20 cellular contexts compared by ENCODE assay signal in genomic region chr9:69463497-69464068, GRCh38.
DNase-seq lines count a peak whose midpoint lies in the region; ATAC-seq, FAIRE-seq and TF ChIP-seq lines count a peak whose summit lies in the region.
"Had no signal": no experiment of that assay in that cellular context is flagged by ENCODE, and none has a peak within 500 bp of the region (broad histone marks: within the 10 kb centered on the region; RNA-seq: fewer than 3 reads in every experiment).

No MANE protein-coding gene starts in this region.

- no peaks in the 10 kb centered on the region for H3K27me3 ChIP-seq in BLaER1 treated with 17β-estradiol and CSF1 and Interleukin-3, amounts not matched to agents 10 nM and 100 nM
- no peaks in the 10 kb centered on the region for H3K27me3 ChIP-seq in endothelial cell of umbilical vein (ENCODE audit: control insufficient read depth in 2 of 2, insufficient read depth in 2 of 2, low read length in 2 of 2)
- H3K27me3 ChIP-seq: SJCRH30 had no signal

- CTCF ChIA-PET in endothelial cell of umbilical vein (lab: Charles Lee), result interaction anchor here (0.8 to 1.3 kb wide), 2 partner anchors 10 to 42 kb away, joined by 3 to 4 read pairs; no protein-coding TSS in a partner anchor

- H3K27ac ChIP-seq in BLaER1 treated with 17β-estradiol and CSF1 and Interleukin-3, amounts not matched to agents 10 nM and 100 nM, result peak overlapping the region in 4 of 11 experiments; percentile 11 to 74 (median 26); a peak in 5 of 22 replicates
- no peak overlapping the region for H3K27ac ChIP-seq in endothelial cell of umbilical vein (ENCODE audit: insufficient read depth, low read depth, low read length)
- H3K27ac ChIP-seq: PC-9, SJCRH30 had no signal

- H3K36me3 Mint-ChIP-seq in nephron progenitor cell (ENCODE audit: low read depth), result no peaks in the 10 kb centered on the region

- H3K4me1 Mint-ChIP-seq in nephron progenitor cell, result peaks cover 26% of the 10 kb centered on the region

- no peaks in the 10 kb centered on the region for H3K9me3 Mint-ChIP-seq in nephron progenitor cell
- H3K9me3 Mint-ChIP-seq: T-helper 1 cell treated with Interleukin-12 subunit alpha and Interleukin-12 subunit beta and Interleukin-4 antibody, amounts not matched to agents 30 μg/mL and 1 μg/mL, for 36 hours had no signal

- peaks cover 0 to 100% (median 65%) of the 10 kb centered on the region in 11 experiments; a peak in 16 of 22 replicates for H3K36me3 ChIP-seq in BLaER1 treated with 17β-estradiol and CSF1 and Interleukin-3, amounts not matched to agents 10 nM and 100 nM
- H3K36me3 ChIP-seq in endothelial cell of umbilical vein (ENCODE audit: control insufficient read depth in 2 of 2, extremely low read depth in 1 of 2, insufficient read depth in 2 of 2, low read length in 2 of 2), result no peaks in the 10 kb centered on the region
- H3K36me3 ChIP-seq: SJCRH30 had no signal

- no TSS peak for BruUV-seq in endothelial cell of umbilical vein (replicated peaks; lab: Mats Ljungman, UMichigan)

- ATAC-seq in HG03196 (IDR thresholded peaks at IDR 0.05; ENCODE audit: unreplicated experiment), result no peak

- no peak overlapping the region for H3K4me3 ChIP-seq in BLaER1 treated with 17β-estradiol and CSF1 and Interleukin-3, amounts not matched to agents 10 nM and 100 nM
- H3K4me3 ChIP-seq in endothelial cell of umbilical vein (replicated peaks in 1 of 3; ENCODE audit: insufficient read depth in 1 of 3, low read depth in 1 of 3, low read length in 3 of 3), result no peak overlapping the region
- H3K4me3 ChIP-seq: PC-9, SJCRH30 had no signal

- H3K9me1 ChIP-seq in endothelial cell of umbilical vein (replicated peaks; ENCODE audit: control insufficient read depth, extremely low read depth, insufficient read depth, low read length), result no peaks in the 10 kb centered on the region

- peaks cover 4 to 60% (median 52%) of the 10 kb centered on the region in 10 experiments; a peak in 19 of 20 replicates for H3K4me1 ChIP-seq in BLaER1 treated with 17β-estradiol and CSF1 and Interleukin-3, amounts not matched to agents 10 nM and 100 nM
- no peaks in the 10 kb centered on the region for H3K4me1 ChIP-seq in endothelial cell of umbilical vein (ENCODE audit: control insufficient read depth, extremely low read depth, insufficient read depth, low read length)

- no peaks in the 10 kb centered on the region for H3K79me2 ChIP-seq in endothelial cell of umbilical vein (ENCODE audit: control insufficient read depth, insufficient read depth, low read length)

- intact Hi-C loops in endothelial cell of umbilical vein (cut with micrococcal nuclease), result no loop called here

- peaks cover 0 to 5% (median 0%) of the 10 kb centered on the region in 11 experiments; a peak in 1 of 22 replicates for H3K9me3 ChIP-seq in BLaER1 treated with 17β-estradiol and CSF1 and Interleukin-3, amounts not matched to agents 10 nM and 100 nM (replicated peaks in 1 of 11)
- H3K9me3 ChIP-seq in endothelial cell of umbilical vein (replicated peaks; ENCODE audit: control insufficient read depth, insufficient read depth, low read length), result no peaks in the 10 kb centered on the region
- H3K9me3 ChIP-seq: SJCRH30 had no signal

- H3K9ac ChIP-seq in BLaER1 treated with 17β-estradiol and CSF1 and Interleukin-3, amounts not matched to agents 10 nM and 100 nM, result no peak overlapping the region
- H3K9ac ChIP-seq in endothelial cell of umbilical vein (replicated peaks; ENCODE audit: extremely low read depth, insufficient read depth, low read length), result no peak overlapping the region

- no peak for FAIRE-seq in endothelial cell of umbilical vein (lab: Jason Lieb, UNC)

- dilution Hi-C loops in endothelial cell of umbilical vein (cut with MboI; ENCODE audit: extremely low pct_ligation_motif_present, low sequenced_read_pairs), result no loop called here

- DNase-seq in NCI-H146 (lab: John Stamatoyannopoulos, UW), result peak; percentile 56
- DNase-seq in endothelial cell of umbilical vein (ENCODE audit: low read depth, low spot score), result peak; percentile 4
- DNase-seq in nephron progenitor cell, result no peak
- no peak for DNase-seq in NCI-H2081 treated with DMSO at 0.1 percent for 48 hours (lab: John Stamatoyannopoulos, UW)
- DNase-seq in activated CD4-positive, CD25-positive, alpha-beta regulatory T cell treated with anti-CD3 and anti-CD28 coated beads, Interleukin-2, amount 50 U/mL, for 72 hours, result no peak
- DNase-seq in cerebellum (ENCODE audit: low spot score), result no peak
- DNase-seq: COR-L47, GDM1, HCEC 1CT, KG1, NCI-H1417 treated with DMSO at 0.1 percent for 48 hours, NCI-H2029, NCI-H2171, NCI-H446, NCI-H526 treated with DMSO at 0.1 percent for 48 hours, PC-9, SJCRH30 had no signal

- no peak overlapping the region for H3K4me3 Mint-ChIP-seq in nephron progenitor cell
- H3K4me3 Mint-ChIP-seq: T-helper 1 cell treated with Interleukin-12 subunit alpha and Interleukin-12 subunit beta and Interleukin-4 antibody, amounts not matched to agents 30 μg/mL and 1 μg/mL, for 36 hours had no signal

- TF ChIP-seq CTCF in endothelial cell of umbilical vein (IDR thresholded peaks at IDR 0.05; ENCODE audit: extremely low read depth in 1 of 2, insufficient read depth in 1 of 2, low read depth in 1 of 2, low read length in 2 of 2) (no peak), nephron progenitor cell (IDR thresholded peaks at IDR 0.05) (no peak)

- peaks cover 11% of the 10 kb centered on the region for H3K27me3 Mint-ChIP-seq in nephron progenitor cell (ENCODE audit: low read depth, poor library complexity)

- peak overlapping the region; percentile 49 for H3K27ac Mint-ChIP-seq in nephron progenitor cell
- H3K27ac Mint-ChIP-seq: T-helper 1 cell treated with Interleukin-12 subunit alpha and Interleukin-12 subunit beta and Interleukin-4 antibody, amounts not matched to agents 30 μg/mL and 1 μg/mL, for 36 hours had no signal

- POLR2A ChIA-PET in endothelial cell of umbilical vein (lab: Charles Lee), result no interaction called here

- peak overlapping the region in 9 of 11 experiments; percentile 1 to 69 (median 35); a peak in 12 of 22 replicates for H3K4me2 ChIP-seq in BLaER1 treated with 17β-estradiol and CSF1 and Interleukin-3, amounts not matched to agents 10 nM and 100 nM
- no peak overlapping the region for H3K4me2 ChIP-seq in endothelial cell of umbilical vein (ENCODE audit: insufficient read depth, low read length)
- H3K4me2 ChIP-seq: PC-9 had no signal

- no peak overlapping the region for H2AFZ ChIP-seq in endothelial cell of umbilical vein (ENCODE audit: low read depth, low read length)
- H2AFZ ChIP-seq: PC-9 had no signal

- H4K20me1 ChIP-seq in BLaER1 treated with 17β-estradiol and CSF1 and Interleukin-3, amounts not matched to agents 10 nM and 100 nM, result no peaks in the 10 kb centered on the region
- H4K20me1 ChIP-seq in endothelial cell of umbilical vein (replicated peaks; ENCODE audit: control insufficient read depth, extremely low read depth, insufficient read depth, low read length), result no peaks in the 10 kb centered on the region

- no peak for TF ChIP-seq POLR2A in endothelial cell of umbilical vein (IDR thresholded peaks at IDR 0.05; ENCODE audit: low read depth, low read length)

TF ChIP-seq in endothelial cell of umbilical vein, 7 proteins besides CTCF, POLR2A, EP300 and RAD21:
- TF ChIP-seq FOS (IDR thresholded peaks at IDR 0.05; ENCODE audit: borderline replicate concordance, insufficient read depth, low read length) (no peak), MYC (IDR thresholded peaks at IDR 0.05; ENCODE audit: low read depth, low read length) (no peak), POLR2AphosphoS5 (IDR thresholded peaks at IDR 0.05; ENCODE audit: insufficient read depth, low read depth, low read length) (no peak), GATA2 (IDR thresholded peaks at IDR 0.05; ENCODE audit: insufficient read depth, insufficient read length, low read depth, low read length) (no peak), JUN (IDR thresholded peaks at IDR 0.05; ENCODE audit: borderline replicate concordance, insufficient read depth, insufficient read length, low read depth) (no peak), EZH2 (IDR thresholded peaks at IDR 0.05; ENCODE audit: borderline replicate concordance, low read depth, low read length, severe bottlenecking) (no peak), MAX (IDR thresholded peaks at IDR 0.05; ENCODE audit: insufficient read depth, insufficient read length) (no peak)

Comparison
In these comparisons a context has a peak if more than half of its experiments do, and no peak if none do; other contexts are left out.
1. DNase-seq: peak in NCI-H146 (single experiment) and endothelial cell of umbilical vein (single experiment); none in nephron progenitor cell (single experiment), NCI-H2081 treated with DMSO at 0.1 percent for 48 hours (single experiment), activated CD4-positive, CD25-positive, alpha-beta regulatory T cell treated with anti-CD3 and anti-CD28 coated beads, Interleukin-2, amount 50 U/mL, for 72 hours (single experiment) and cerebellum (single experiment).